Comparison of ENCODE assay signal across 8 cellular contexts in genomic region chr11:117843666-117844484, GRCh38. TPM values are rescaled to one million over a fixed set of nuclear protein-coding genes. Genes with fewer than 3 reads are reported as not detected.
DNase-seq lines count a peak whose midpoint lies in the region; ATAC-seq and TF ChIP-seq lines count a peak whose summit lies in the region.

No MANE protein-coding gene starts in this region.

- H3K79me2 ChIP-seq in parathyroid adenoma: no peaks in the 10 kb centered on the region

- no peak overlapping the region for H2BK20ac ChIP-seq in IMR-90 (ENCODE audit: low read depth, low read length)

- H3K27me3 ChIP-seq in IMR-90 (ENCODE audit: control insufficient read depth, insufficient read depth, low read length) (peaks cover 8% of the 10 kb centered on the region; the same call in 1 of the 2 replicates), parathyroid adenoma (ENCODE audit: control insufficient read depth, insufficient read depth, low read length) (no peaks in the 10 kb centered on the region)

- ATAC-seq in IMR-90 (ENCODE audit: low read depth): peak; percentile 97
- ATAC-seq in GM21723 (IDR thresholded peaks at IDR 0.05; ENCODE audit: unreplicated experiment): no peak

- H3K27ac Mint-ChIP-seq in type B pancreatic cell: no peak overlapping the region

- no peak overlapping the region for H4K8ac ChIP-seq in IMR-90 (ENCODE audit: low read depth in 2 of 2, low read length in 2 of 2)

- TF ChIP-seq CTCF in IMR-90 (conservative IDR thresholded peaks at IDR 0.05; ENCODE audit: low read depth, low read length) (peak; percentile 91), parathyroid adenoma (IDR thresholded peaks at IDR 0.05) (peak; percentile 90), type B pancreatic cell (conservative IDR thresholded peaks at IDR 0.05) (peak; percentile 96)

- dilution Hi-C loops in IMR-90 (cut with HindIII; ENCODE audit: low sequenced_read_pairs, unreplicated experiment): no loop called here

- H3K14ac ChIP-seq in IMR-90 (replicated peaks; ENCODE audit: low read depth, low read length): no peak overlapping the region

- H2AK5ac ChIP-seq in IMR-90 (ENCODE audit: low read depth, low read length): no peak overlapping the region

- no peak overlapping the region for H3K4ac ChIP-seq in IMR-90 (ENCODE audit: low read depth, low read length)

- no peak overlapping the region for H2BK120ac ChIP-seq in IMR-90 (ENCODE audit: low read depth, low read length)

- H3K36me3 ChIP-seq in IMR-90 (ENCODE audit: control insufficient read depth, insufficient read depth, low read length) (no peaks in the 10 kb centered on the region), parathyroid adenoma (ENCODE audit: control insufficient read depth, insufficient read depth, low read length) (no peaks in the 10 kb centered on the region)

- H2BK5ac ChIP-seq in IMR-90 (ENCODE audit: low read depth, low read length, poor library complexity, severe bottlenecking): no peak overlapping the region

- H3K23ac ChIP-seq in IMR-90 (ENCODE audit: low read depth, low read length): no peak overlapping the region

- H3K79me1 ChIP-seq in IMR-90 (ENCODE audit: low read depth in 1 of 2, low read length in 2 of 2): no peaks in the 10 kb centered on the region

- intact Hi-C loops in IMR-90 (cut with micrococcal nuclease): loop anchor here (1.0 kb wide), 3 partner anchors 37 to 209 kb away; no protein-coding TSS in a partner anchor

- no CpG with 5 or more reads among the region's 9 CpGs for WGBS in IMR-90 (ENCODE audit: extremely low coverage in 2 of 2, insufficient read length in 1 of 2), 2 experiments

- H3K4me2 ChIP-seq in IMR-90 (ENCODE audit: low read depth, low read length): no peak overlapping the region
- H3K4me2 ChIP-seq in parathyroid adenoma (ENCODE audit: low read length): no peak overlapping the region

- BruUV-seq in IMR-90 (replicated peaks; lab: Mats Ljungman, UMichigan): no TSS peak

- peaks cover 4% of the 10 kb centered on the region for H3K9me3 Mint-ChIP-seq in type B pancreatic cell

- no peak overlapping the region for H2BK15ac ChIP-seq in IMR-90 (ENCODE audit: low read depth, low read length)

- POLR2A ChIA-PET in IMR-90 (lab: Charles Lee; ENCODE audit: unreplicated experiment): no interaction called here

- H4K20me1 ChIP-seq in IMR-90 (ENCODE audit: insufficient read depth, low read length): no peaks in the 10 kb centered on the region

- H3K9ac ChIP-seq in IMR-90 (ENCODE audit: low read depth, low read length): no peak overlapping the region
- no peak overlapping the region for H3K9ac ChIP-seq in parathyroid adenoma

- no peaks in the 10 kb centered on the region for H3K4me1 ChIP-seq in IMR-90 (ENCODE audit: control insufficient read depth, insufficient read depth, low read length)
- H3K4me1 ChIP-seq in parathyroid adenoma: no peaks in the 10 kb centered on the region

- no peak overlapping the region for H3K27ac ChIP-seq in IMR-90 (ENCODE audit: insufficient read depth, low read length)
- no peak overlapping the region for H3K27ac ChIP-seq in parathyroid adenoma

- no peak for TF ChIP-seq POLR2A in IMR-90 (IDR thresholded peaks at IDR 0.05; ENCODE audit: low read depth, low read length)

- in situ Hi-C loops in IMR-90 (cut with MboI; ENCODE audit: low sequenced_read_pairs): loop anchor here (5.0 kb wide), 1 partner anchor 103 kb away; no protein-coding TSS in a partner anchor

- H2AK9ac ChIP-seq in IMR-90 (replicated peaks; ENCODE audit: low read depth, low read length, poor library complexity): no peak overlapping the region

- H3K4me1 Mint-ChIP-seq in type B pancreatic cell (ENCODE audit: unreplicated experiment): no peaks in the 10 kb centered on the region

- no peaks in the 10 kb centered on the region for H3K9me3 ChIP-seq in IMR-90 (ENCODE audit: control insufficient read depth, insufficient read depth, low read length)
- H3K9me3 ChIP-seq in parathyroid adenoma (ENCODE audit: control insufficient read depth, low read length): no peaks in the 10 kb centered on the region

- H3K18ac ChIP-seq in IMR-90 (ENCODE audit: low read depth, low read length): no peak overlapping the region

- H3K36me3 Mint-ChIP-seq in type B pancreatic cell: peaks cover 3% of the 10 kb centered on the region

- no peak overlapping the region for H4K91ac ChIP-seq in IMR-90 (ENCODE audit: insufficient read depth, low read depth, low read length)

- no peak overlapping the region for H3K4me3 ChIP-seq in IMR-90 (ENCODE audit: insufficient read depth, low read depth, low read length)
- no peak overlapping the region for H3K4me3 ChIP-seq in parathyroid adenoma (ENCODE audit: low read depth, low read length)

- no peak overlapping the region for H4K5ac ChIP-seq in IMR-90 (ENCODE audit: low read depth, low read length)

- H3K9me1 ChIP-seq in IMR-90 (ENCODE audit: insufficient read depth, low read length): no peaks in the 10 kb centered on the region

- peak; percentile 73 for TF ChIP-seq RAD21 in IMR-90 (IDR thresholded peaks at IDR 0.05; ENCODE audit: low read length)

- peak; percentile 41 for DNase-seq in DMS153 (lab: John Stamatoyannopoulos, UW)
- peak; percentile 59 for DNase-seq in IMR-90
- DNase-seq in SK-N-DZ (ENCODE audit: low spot score): peak; percentile 25
- DNase-seq in activated naive CD4-positive, alpha-beta T cell treated with Interleukin-2 at 50 U/mL for 16 hours: peak; percentile 84
- DNase-seq in germinal center (ENCODE audit: low spot score): peak; percentile 60
- peak; percentile 84 for DNase-seq in type B pancreatic cell (ENCODE audit: extremely low spot score, unreplicated experiment)

- H3K4me3 Mint-ChIP-seq in type B pancreatic cell: no peak overlapping the region

- CTCF ChIA-PET in IMR-90 (lab: Yijun Ruan, JAX): interaction anchor here (0.9 to 2.4 kb wide), 5 partner anchors 12 to 103 kb away, joined by 3 to 14 read pairs (median 3); no protein-coding TSS in a partner anchor

- H2AFZ ChIP-seq in IMR-90 (replicated peaks; ENCODE audit: low read length, poor library complexity) (peak overlapping the region; percentile 39), parathyroid adenoma (no peak overlapping the region)

- H3K27me3 Mint-ChIP-seq in type B pancreatic cell: no peaks in the 10 kb centered on the region

- H3K56ac ChIP-seq in IMR-90 (ENCODE audit: extremely low read depth, insufficient read depth, low read length): no peak overlapping the region

TF ChIP-seq in IMR-90, 13 proteins besides CTCF, POLR2A, EP300 and RAD21:
- TF ChIP-seq CHD1 (IDR thresholded peaks at IDR 0.05; ENCODE audit: low read depth, low read length) (no peak), SMC3 (IDR thresholded peaks at IDR 0.05; ENCODE audit: low read depth, low read length) (peak; percentile 93)

RNA-seq across cellular contexts. Expression of gene FXYD2, which starts 19.3 kb away (rescaled TPM):
- total RNA-seq in IMR-90 (2012; rRNA removed) (not detected in 2 replicates), type B pancreatic cell (ENCODE audit: low replicate concordance) (40.8 and 57.5 TPM in 2 replicates)
- 0.09 TPM in 1 of 2 replicates, not detected in the other for polyA plus RNA-seq in IMR-90 (2012; rRNA removed)
- not detected in 2 replicates for polyA plus RNA-seq in IMR-90 (2012; cell fraction: cytosol; rRNA removed)
- 0.04 and 0.07 TPM in 2 replicates for polyA plus RNA-seq in IMR-90 (2012; cell fraction: nucleus; rRNA removed; ENCODE audit: low replicate concordance)
- polyA plus RNA-seq in SK-N-DZ (2014; cell fraction: cytosol; rRNA removed): not detected in 2 replicates
- not detected in 2 replicates for polyA plus RNA-seq in SK-N-DZ (2014; cell fraction: nucleus; rRNA removed)

RNA-seq across cellular contexts. Expression of gene FXYD6, which starts 32.6 kb away (rescaled TPM):
- total RNA-seq in IMR-90 (2012; rRNA removed): not detected in 2 replicates
- polyA plus RNA-seq in IMR-90 (2012; rRNA removed): 0.32 and 0.36 TPM in 2 replicates
- polyA plus RNA-seq in IMR-90 (2012; cell fraction: cytosol; rRNA removed): 0.12 TPM in 1 of 2 replicates, not detected in the other
- 0.07 and 0.13 TPM in 2 replicates for polyA plus RNA-seq in IMR-90 (2012; cell fraction: nucleus; rRNA removed; ENCODE audit: low replicate concordance)
- polyA plus RNA-seq in SK-N-DZ (2014; cell fraction: cytosol; rRNA removed): 123 and 162 TPM in 2 replicates
- polyA plus RNA-seq in SK-N-DZ (2014; cell fraction: nucleus; rRNA removed): 106 and 158 TPM in 2 replicates
- total RNA-seq in type B pancreatic cell (ENCODE audit: low replicate concordance): 22.9 and 66.6 TPM in 2 replicates

RNA-seq across cellular contexts. Expression of gene DSCAML1, which starts 46.9 kb away (rescaled TPM):
- total RNA-seq in IMR-90 (2012; rRNA removed): not detected in 2 replicates
- not detected in 2 replicates for polyA plus RNA-seq in IMR-90 (2012; rRNA removed)
- polyA plus RNA-seq in IMR-90 (2012; cell fraction: cytosol; rRNA removed): not detected in 2 replicates
- polyA plus RNA-seq in IMR-90 (2012; cell fraction: nucleus; rRNA removed; ENCODE audit: low replicate concordance): not detected in 2 replicates
- 0.22 and 0.28 TPM in 2 replicates for polyA plus RNA-seq in SK-N-DZ (2014; cell fraction: cytosol; rRNA removed)
- 0.02 and 0.04 TPM in 2 replicates for polyA plus RNA-seq in SK-N-DZ (2014; cell fraction: nucleus; rRNA removed)
- total RNA-seq in type B pancreatic cell (ENCODE audit: low replicate concordance): 5.8 and 9.8 TPM in 2 replicates

Comparison
In these comparisons a context has a peak if more than half of its experiments do, and no peak if none do; other contexts are left out.
1. DNase-seq: peak in every context shown above with its lines; median percentile 84 in activated naive CD4-positive, alpha-beta T cell treated with Interleukin-2 at 50 U/mL for 16 hours; 84 in type B pancreatic cell; 60 in germinal center; 59 in IMR-90; 41 in DMS153; 25 in SK-N-DZ.
2. RNA of gene FXYD2, which starts 19.3 kb away (total RNA-seq): 40.8 to 57.5 TPM in type B pancreatic cell; not detected in IMR-90; every median in the first group is over 10 times any median in the second.
3. RNA of gene FXYD6, which starts 32.6 kb away (total RNA-seq): 22.9 to 66.6 TPM in type B pancreatic cell; not detected in IMR-90; every median in the first group is over 10 times any median in the second.
4. Peak in every context shown above with its lines, with median percentiles within 50 percentile points of each other: CTCF ChIP-seq.